In the genomic region with DNA sequence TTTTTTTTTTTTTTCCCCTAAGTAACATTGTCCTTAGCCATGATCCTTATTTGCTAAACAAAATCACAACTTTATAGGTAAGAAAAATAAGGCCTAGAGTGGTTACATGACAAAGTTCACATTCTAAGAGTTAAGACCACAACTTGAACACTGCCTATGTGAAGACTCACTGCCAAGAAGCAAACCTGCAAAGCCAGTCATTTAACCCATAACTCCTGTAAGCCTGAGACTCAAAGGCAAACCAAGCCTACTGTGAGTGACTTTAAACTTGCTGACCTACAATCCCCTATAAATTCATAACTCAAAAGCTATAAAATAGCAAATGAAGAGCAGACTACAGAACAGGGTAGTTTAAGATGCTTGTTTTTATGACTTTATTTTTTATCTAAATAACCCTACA, we compare ENCODE assay signal across 1 cellular context.
TF ChIP-seq lines count a peak whose summit lies in the region.

No MANE protein-coding gene starts in this region.

TF ChIP-seq in HepG2, 621 proteins besides CTCF, POLR2A, EP300 and RAD21 (continued from another document):
- TF ChIP-seq, protein P1, sequence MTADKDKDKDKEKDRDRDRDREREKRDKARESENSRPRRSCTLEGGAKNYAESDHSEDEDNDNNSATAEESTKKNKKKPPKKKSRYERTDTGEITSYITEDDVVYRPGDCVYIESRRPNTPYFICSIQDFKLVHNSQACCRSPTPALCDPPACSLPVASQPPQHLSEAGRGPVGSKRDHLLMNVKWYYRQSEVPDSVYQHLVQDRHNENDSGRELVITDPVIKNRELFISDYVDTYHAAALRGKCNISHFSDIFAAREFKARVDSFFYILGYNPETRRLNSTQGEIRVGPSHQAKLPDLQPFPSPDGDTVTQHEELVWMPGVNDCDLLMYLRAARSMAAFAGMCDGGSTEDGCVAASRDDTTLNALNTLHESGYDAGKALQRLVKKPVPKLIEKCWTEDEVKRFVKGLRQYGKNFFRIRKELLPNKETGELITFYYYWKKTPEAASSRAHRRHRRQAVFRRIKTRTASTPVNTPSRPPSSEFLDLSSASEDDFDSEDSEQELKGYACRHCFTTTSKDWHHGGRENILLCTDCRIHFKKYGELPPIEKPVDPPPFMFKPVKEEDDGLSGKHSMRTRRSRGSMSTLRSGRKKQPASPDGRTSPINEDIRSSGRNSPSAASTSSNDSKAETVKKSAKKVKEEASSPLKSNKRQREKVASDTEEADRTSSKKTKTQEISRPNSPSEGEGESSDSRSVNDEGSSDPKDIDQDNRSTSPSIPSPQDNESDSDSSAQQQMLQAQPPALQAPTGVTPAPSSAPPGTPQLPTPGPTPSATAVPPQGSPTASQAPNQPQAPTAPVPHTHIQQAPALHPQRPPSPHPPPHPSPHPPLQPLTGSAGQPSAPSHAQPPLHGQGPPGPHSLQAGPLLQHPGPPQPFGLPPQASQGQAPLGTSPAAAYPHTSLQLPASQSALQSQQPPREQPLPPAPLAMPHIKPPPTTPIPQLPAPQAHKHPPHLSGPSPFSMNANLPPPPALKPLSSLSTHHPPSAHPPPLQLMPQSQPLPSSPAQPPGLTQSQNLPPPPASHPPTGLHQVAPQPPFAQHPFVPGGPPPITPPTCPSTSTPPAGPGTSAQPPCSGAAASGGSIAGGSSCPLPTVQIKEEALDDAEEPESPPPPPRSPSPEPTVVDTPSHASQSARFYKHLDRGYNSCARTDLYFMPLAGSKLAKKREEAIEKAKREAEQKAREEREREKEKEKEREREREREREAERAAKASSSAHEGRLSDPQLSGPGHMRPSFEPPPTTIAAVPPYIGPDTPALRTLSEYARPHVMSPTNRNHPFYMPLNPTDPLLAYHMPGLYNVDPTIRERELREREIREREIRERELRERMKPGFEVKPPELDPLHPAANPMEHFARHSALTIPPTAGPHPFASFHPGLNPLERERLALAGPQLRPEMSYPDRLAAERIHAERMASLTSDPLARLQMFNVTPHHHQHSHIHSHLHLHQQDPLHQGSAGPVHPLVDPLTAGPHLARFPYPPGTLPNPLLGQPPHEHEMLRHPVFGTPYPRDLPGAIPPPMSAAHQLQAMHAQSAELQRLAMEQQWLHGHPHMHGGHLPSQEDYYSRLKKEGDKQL (CRISPR knock-in tag; IDR thresholded peaks at IDR 0.05; ENCODE audit: low read depth), result no peak
- no peak for TF ChIP-seq MIER2 (CRISPR knock-in tag; IDR thresholded peaks at IDR 0.05)
